In the genomic region with DNA sequence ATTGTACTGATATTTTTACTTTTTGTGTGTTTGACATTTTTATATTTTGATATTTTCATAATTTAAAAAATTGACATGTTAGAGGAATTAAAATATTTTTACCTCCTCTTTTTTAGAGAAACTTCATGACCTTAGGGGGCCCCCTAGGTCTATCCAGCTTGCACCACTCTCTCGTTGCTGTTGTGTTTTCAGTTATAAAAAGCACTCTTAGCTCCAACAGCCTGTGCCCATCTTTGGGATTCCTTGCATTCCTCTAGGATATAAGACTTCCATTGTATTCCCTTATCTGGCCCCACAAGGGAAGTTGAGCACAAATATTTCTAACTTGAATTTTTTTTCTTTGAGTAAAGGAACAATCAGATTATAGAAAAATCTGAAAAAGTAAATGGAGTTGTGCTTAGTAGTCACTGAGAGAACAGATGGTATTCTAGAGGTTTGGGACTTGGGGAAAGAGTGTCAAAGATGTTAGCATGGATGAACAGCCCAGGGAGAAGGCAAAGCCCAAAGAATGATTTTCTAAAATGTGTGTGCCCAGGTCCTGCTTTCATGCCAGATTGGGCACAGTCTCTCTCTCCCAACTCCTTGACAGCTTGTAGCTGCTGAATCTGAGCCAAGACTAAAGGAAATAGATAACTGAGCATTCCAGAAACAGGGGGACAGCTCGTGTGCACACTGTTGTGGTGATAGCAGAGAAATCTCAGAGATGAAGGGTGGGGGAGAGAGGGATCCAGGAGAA, we compare ENCODE assay signal across 13 cellular contexts.
A peak's percentile ranks its signal among the peaks of the same experiment; 100 is the strongest.
DNase-seq lines count a peak whose midpoint lies in the region; ATAC-seq, FAIRE-seq and TF ChIP-seq lines count a peak whose summit lies in the region.
"Had no signal": no experiment of that assay in that cellular context is flagged by ENCODE, and none has a peak within 500 bp of the region (broad histone marks: within the 10 kb centered on the region; RNA-seq: fewer than 3 reads in every experiment).

No MANE protein-coding gene starts in this region.

- no peak overlapping the region for H3K9ac ChIP-seq in mesendoderm (ENCODE audit: low read length)
- no peak overlapping the region for H3K9ac ChIP-seq in kidney (ENCODE audit: low read length in 2 of 2)
- H3K9ac ChIP-seq: parathyroid adenoma had no signal

- no peaks in the 10 kb centered on the region for H3K9me3 ChIP-seq in kidney (ENCODE audit: control insufficient read depth in 1 of 2, low read length in 2 of 2)

- H3K27ac ChIP-seq in mesendoderm (ENCODE audit: low read depth, low read length) (no peak overlapping the region), kidney (ENCODE audit: low read depth in 2 of 2, low read length in 2 of 2) (no peak overlapping the region)
- H3K27ac ChIP-seq: HL-60, parathyroid adenoma had no signal

- peak overlapping the region; percentile 24 for H3K4ac ChIP-seq in mesendoderm (ENCODE audit: low read depth, low read length)

- no peak overlapping the region for H3K18ac ChIP-seq in mesendoderm (ENCODE audit: low read length)

- no peaks in the 10 kb centered on the region for H3K79me1 ChIP-seq in mesendoderm (ENCODE audit: low read length)

- no CpG with 5 or more reads among the region's 2 CpGs for WGBS in mesendoderm (ENCODE audit: extremely low coverage, insufficient coverage, low lambda C conversion rate)

- no peak for ATAC-seq in HG02678 (IDR thresholded peaks at IDR 0.05; ENCODE audit: unreplicated experiment)
- ATAC-seq: Panc1 had no signal

- no peak for TF ChIP-seq CTCF in AG10803 (conservative IDR thresholded peaks at IDR 0.05; ENCODE audit: low read length)
- TF ChIP-seq CTCF in choroid plexus epithelial cell (conservative IDR thresholded peaks at IDR 0.05; ENCODE audit: low read depth, low read length), result no peak
- TF ChIP-seq CTCF in kidney (IDR thresholded peaks at IDR 0.05; ENCODE audit: borderline replicate concordance, extremely low read depth, insufficient read depth), result no peak

- H2BK120ac ChIP-seq in mesendoderm (ENCODE audit: low read depth, low read length), result no peak overlapping the region

- no peak for FAIRE-seq in kidney (lab: Jason Lieb, UNC)

- no peak overlapping the region for H3K23ac ChIP-seq in mesendoderm (ENCODE audit: low read length)

- DNase-seq in AG10803 (ENCODE audit: low read depth), result peak; percentile 22
- DNase-seq in NCI-H226, result peak; percentile 38
- peak; percentile 7 for DNase-seq in choroid plexus epithelial cell (ENCODE audit: low read depth)
- peak; percentile 79 for DNase-seq in mesendoderm
- DNase-seq in kidney, result no peak
- DNase-seq in Kasumi-1 (lab: John Stamatoyannopoulos, UW), result no peak
- no peak for DNase-seq in NCI-H1105 treated with DMSO at 0.1 percent for 48 hours (lab: John Stamatoyannopoulos, UW)
- DNase-seq: activated CD4-positive, alpha-beta T cell treated with anti-CD3 and anti-CD28 coated beads, Interleukin-2, amount 50 U/mL, for 1 hour; hypothalamus had no signal

- no peak overlapping the region for H3K56ac ChIP-seq in mesendoderm (ENCODE audit: low read length)

- H4K5ac ChIP-seq in mesendoderm (ENCODE audit: low read length), result no peak overlapping the region

- no peak overlapping the region for H3K4me3 ChIP-seq in AG10803 (ENCODE audit: low read length)
- no peak overlapping the region for H3K4me3 ChIP-seq in choroid plexus epithelial cell (ENCODE audit: low read depth, low read length)
- H3K4me3 ChIP-seq in mesendoderm (ENCODE audit: low read length), result no peak overlapping the region
- H3K4me3 ChIP-seq in kidney (ENCODE audit: low read length in 2 of 2), result no peak overlapping the region

- H3K36me3 ChIP-seq in mesendoderm (ENCODE audit: control insufficient read depth, insufficient read depth, low read length), result no peaks in the 10 kb centered on the region
- no peaks in the 10 kb centered on the region for H3K36me3 ChIP-seq in kidney (ENCODE audit: control insufficient read depth in 1 of 2, insufficient read depth in 2 of 2, low read length in 2 of 2)

- intact Hi-C loops in kidney (cut with DNase I), result no loop called here

- H3K4me1 ChIP-seq in mesendoderm (ENCODE audit: control insufficient read depth, low read depth, low read length) (peaks cover 2% of the 10 kb centered on the region), kidney (ENCODE audit: control insufficient read depth in 1 of 2, insufficient read depth in 1 of 2, low read depth in 1 of 2, low read length in 2 of 2) (no peaks in the 10 kb centered on the region)
- H3K4me1 ChIP-seq: parathyroid adenoma had no signal

- H2AK5ac ChIP-seq in mesendoderm (ENCODE audit: low read length), result no peak overlapping the region

- no peak overlapping the region for H4K8ac ChIP-seq in mesendoderm (ENCODE audit: low read depth, low read length)

- H2BK5ac ChIP-seq in mesendoderm (ENCODE audit: low read length), result no peak overlapping the region

- H3K79me2 ChIP-seq in mesendoderm (ENCODE audit: control insufficient read depth, insufficient read depth, low read length), result no peaks in the 10 kb centered on the region
- H3K79me2 ChIP-seq: parathyroid adenoma had no signal

- no peak overlapping the region for H2BK15ac ChIP-seq in mesendoderm (replicated peaks; ENCODE audit: low read depth)

- no peaks in the 10 kb centered on the region for H3K27me3 ChIP-seq in mesendoderm (ENCODE audit: insufficient read depth, low read length, poor library complexity)

- H3K4me2 ChIP-seq in mesendoderm (ENCODE audit: low read length), result no peak overlapping the region

Comparison
In these comparisons a context has a peak if more than half of its experiments do, and no peak if none do; other contexts are left out.
1. DNase-seq: peak in AG10803 (single experiment), NCI-H226 (single experiment), choroid plexus epithelial cell (single experiment) and mesendoderm (single experiment); none in kidney (single experiment), Kasumi-1 (0 of 2) and NCI-H1105 treated with DMSO at 0.1 percent for 48 hours (single experiment).